In the genomic region with DNA sequence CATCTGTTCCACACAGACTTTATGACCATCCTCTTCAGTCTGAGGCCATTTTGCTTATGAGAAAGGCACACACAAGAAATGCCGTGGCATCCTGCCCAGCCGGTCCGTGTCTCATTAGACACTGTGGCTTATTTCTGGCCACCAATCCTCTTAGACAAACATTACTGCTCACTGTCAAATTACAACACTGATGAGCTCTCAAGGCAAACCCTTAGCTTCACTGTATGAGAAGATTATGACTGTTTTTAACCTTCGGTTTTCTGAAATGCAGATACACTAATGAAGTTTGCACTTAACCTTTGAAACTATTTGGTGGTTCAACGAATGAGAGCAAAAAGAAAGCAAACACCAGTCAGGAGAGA, we compare ENCODE assay signal across 8 cellular contexts. TPM values are rescaled to one million over a fixed set of nuclear protein-coding genes. Genes with fewer than 3 reads are reported as not detected.
A peak's percentile ranks its signal among the peaks of the same experiment; 100 is the strongest.
DNase-seq lines count a peak whose midpoint lies in the region; ATAC-seq and TF ChIP-seq lines count a peak whose summit lies in the region.

No MANE protein-coding gene starts in this region.

- no peaks in the 10 kb centered on the region for H3K27me3 Mint-ChIP-seq in activated CD8-positive, alpha-beta T cell treated with anti-CD3 and anti-CD28 coated beads for 36 hours

- DNase-seq in AG08395 (ENCODE audit: low spot score) = peak; percentile 77
- DNase-seq in NCI-H2196 (lab: John Stamatoyannopoulos, UW; ENCODE audit: unreplicated experiment) = peak; percentile 55
- DNase-seq in dorsolateral prefrontal cortex = peak; percentile 60 to 91 (median 72)
- DNase-seq in activated naive CD4-positive, alpha-beta T cell (lab: John Stamatoyannopoulos, UW) = no peak
- DNase-seq in activated CD8-positive, alpha-beta T cell treated with anti-CD3 and anti-CD28 coated beads for 36 hours = no peak

- H3K4me3 ChIP-seq in dorsolateral prefrontal cortex = peak overlapping the region in 57 of 59 donors; percentile 2 to 72 (median 48)
- peak overlapping the region; percentile 52 to 57 for H3K4me3 ChIP-seq in muscle layer of duodenum (ENCODE audit: low read depth in 1 of 2, low read length in 2 of 2)

- no peaks in the 10 kb centered on the region for H3K27me3 ChIP-seq in dorsolateral prefrontal cortex
- H3K27me3 ChIP-seq in muscle layer of duodenum (ENCODE audit: low read depth, low read length) = no peaks in the 10 kb centered on the region

- H3K4me1 Mint-ChIP-seq in activated CD8-positive, alpha-beta T cell treated with anti-CD3 and anti-CD28 coated beads for 36 hours (ENCODE audit: low read depth) = no peaks in the 10 kb centered on the region

- no peak overlapping the region for H3K27ac Mint-ChIP-seq in activated CD8-positive, alpha-beta T cell treated with anti-CD3 and anti-CD28 coated beads for 36 hours

- H3K9me3 ChIP-seq in muscle layer of duodenum (ENCODE audit: control insufficient read depth in 1 of 2, low read length in 2 of 2) = no peaks in the 10 kb centered on the region

- peaks cover 9 to 16% of the 10 kb centered on the region in 2 donors for H3K4me1 ChIP-seq in muscle layer of duodenum (ENCODE audit: control insufficient read depth in 1 of 2, insufficient read depth in 2 of 2, low read length in 2 of 2)

- peaks cover 0 to 18% of the 10 kb centered on the region in 2 donors for H3K36me3 ChIP-seq in muscle layer of duodenum (ENCODE audit: control insufficient read depth in 1 of 2, insufficient read depth in 2 of 2, low read length in 2 of 2)

- H3K27ac ChIP-seq in dorsolateral prefrontal cortex = peak overlapping the region in 58 of 59 donors; percentile 32 to 94 (median 84)
- H3K27ac ChIP-seq in muscle layer of duodenum (ENCODE audit: low read length) = peak overlapping the region; percentile 96

- TF ChIP-seq CTCF in dorsolateral prefrontal cortex (IDR thresholded peaks at IDR 0.05 in 54 of 56, conservative IDR thresholded peaks at IDR 0.05 in 2 of 56; ENCODE audit: low read depth in 1 of 56, partially characterized antibody in 56 of 56) = no peak
- TF ChIP-seq CTCF in activated CD8-positive, alpha-beta T cell treated with anti-CD3 and anti-CD28 coated beads for 36 hours (IDR thresholded peaks at IDR 0.05) = no peak

- no peaks in the 10 kb centered on the region for H3K9me3 Mint-ChIP-seq in activated CD8-positive, alpha-beta T cell treated with anti-CD3 and anti-CD28 coated beads for 36 hours

- ATAC-seq in GM18867 (IDR thresholded peaks at IDR 0.05; ENCODE audit: unreplicated experiment) = no peak
- no peak for ATAC-seq in HG02970 (IDR thresholded peaks at IDR 0.05; ENCODE audit: low FRiP score, unreplicated experiment)
- no peak for ATAC-seq in activated CD8-positive, alpha-beta T cell treated with anti-CD3 and anti-CD28 coated beads for 36 hours

- no peak overlapping the region for H3K4me3 Mint-ChIP-seq in activated CD8-positive, alpha-beta T cell treated with anti-CD3 and anti-CD28 coated beads for 36 hours

- POLR2A ChIA-PET in activated CD8-positive, alpha-beta T cell treated with anti-CD3 and anti-CD28 coated beads for 36 hours (lab: Charles Lee) = no interaction called here

- intact Hi-C loops in dorsolateral prefrontal cortex (cut with DNase I) = no loop called here
- intact Hi-C loops in activated CD8-positive, alpha-beta T cell treated with anti-CD3 and anti-CD28 coated beads for 36 hours (cut with micrococcal nuclease) = no loop called here

- H3K36me3 Mint-ChIP-seq in activated CD8-positive, alpha-beta T cell treated with anti-CD3 and anti-CD28 coated beads for 36 hours (ENCODE audit: low read depth) = no peaks in the 10 kb centered on the region

- CTCF ChIA-PET in activated CD8-positive, alpha-beta T cell treated with anti-CD3 and anti-CD28 coated beads for 36 hours (lab: Charles Lee) = interaction anchor here (1.5 kb wide), 1 partner anchor 56 kb away, joined by 3 read pairs; no protein-coding TSS in a partner anchor

RNA-seq across cellular contexts. Expression of a gene that starts 50.5 kb away (rescaled TPM):
- 1,000 to 10,000 TPM in 3 of 120 experiments, 100 to 1,000 TPM in 117; 466 to 1,197 (median 668) TPM for total RNA-seq in dorsolateral prefrontal cortex
- 1 to 10 TPM; 1.3 to 1.7 TPM for total RNA-seq in activated CD8-positive, alpha-beta T cell treated with anti-CD3 and anti-CD28 coated beads for 36 hours

Comparison
In these comparisons a context has a peak if more than half of its experiments do, and no peak if none do; other contexts are left out.
1. DNase-seq: peak in AG08395 (single experiment), NCI-H2196 (single experiment) and dorsolateral prefrontal cortex (10 of 10); none in activated naive CD4-positive, alpha-beta T cell (0 of 4) and activated CD8-positive, alpha-beta T cell treated with anti-CD3 and anti-CD28 coated beads for 36 hours (single experiment).
2. RNA of a gene that starts 50.5 kb away (total RNA-seq): 466 to 1,197 TPM in dorsolateral prefrontal cortex; 1.3 to 1.7 TPM in activated CD8-positive, alpha-beta T cell treated with anti-CD3 and anti-CD28 coated beads for 36 hours; every median in the first group is over 100 times any median in the second.